ENCODE assay signal across 18 cellular contexts in genomic region chr10:100748251-100749058, GRCh38. TPM values are rescaled to one million over a fixed set of nuclear protein-coding genes. Genes with fewer than 3 reads are reported as not detected.
DNase-seq lines count a peak whose midpoint lies in the region; ATAC-seq and TF ChIP-seq lines count a peak whose summit lies in the region.
"Had no signal": no experiment of that assay in that cellular context is flagged by ENCODE, and none has a peak within 500 bp of the region (broad histone marks: within the 10 kb centered on the region; RNA-seq: fewer than 3 reads in every experiment).

No MANE protein-coding gene starts in this region.

- H3K4me3 Mint-ChIP-seq in CD4-positive, CD25-positive, alpha-beta regulatory T cell = peak overlapping the region in 3 of 4 donors; percentile 50 to 74 (median 70)
- H3K4me3 Mint-ChIP-seq: activated CD8-positive, alpha-beta T cell treated with anti-CD3 and anti-CD28 coated beads, Interleukin-2, amount 10 ng/mL, durations not matched to agents 7 days and 5 days had no signal

- no peaks in the 10 kb centered on the region for H3K36me3 ChIP-seq in CD4-positive, CD25-positive, alpha-beta regulatory T cell (ENCODE audit: control insufficient read depth, insufficient read depth, low read length)
- H3K36me3 ChIP-seq in effector memory CD4-positive, alpha-beta T cell (ENCODE audit: control insufficient read depth, insufficient read depth, low read length) = no peaks in the 10 kb centered on the region
- no peaks in the 10 kb centered on the region for H3K36me3 ChIP-seq in neural cell (ENCODE audit: insufficient read depth, low read length)
- H3K36me3 ChIP-seq: gastroesophageal sphincter, prostate gland had no signal

- WGBS in lower leg skin, 2 donors = 3 to 7% methylated on average over 19 to 39 of the region's 53 CpGs

- intact Hi-C loops in lower leg skin (cut with DNase I; ENCODE audit: low total_unique reads) = no loop called here

- in situ Hi-C loops in GM13977 (cut with MboI; ENCODE audit: low pct_unique_long_range_greater_than_20kb, low sequenced_read_pairs, unreplicated experiment) = loop anchor here (25.0 kb wide), 1 partner anchor 389 kb away; the partner anchor contains the start of gene TLX1

- no peak overlapping the region for H3K27ac ChIP-seq in CD4-positive, CD25-positive, alpha-beta regulatory T cell (ENCODE audit: insufficient read depth, low read length, poor library complexity, severe bottlenecking)
- H3K27ac ChIP-seq in effector memory CD4-positive, alpha-beta T cell (ENCODE audit: insufficient read depth, low read length, poor library complexity, severe bottlenecking) = no peak overlapping the region
- H3K27ac ChIP-seq in neural cell (ENCODE audit: low read length) = no peak overlapping the region
- H3K27ac ChIP-seq: C4-2B, gastroesophageal sphincter, prostate gland had no signal

- TF ChIP-seq CTCF in GM13977 (IDR thresholded peaks at IDR 0.05; ENCODE audit: extremely low read depth, insufficient read depth, missing control alignments) = no peak
- TF ChIP-seq CTCF in neural cell (IDR thresholded peaks at IDR 0.05; ENCODE audit: poor library complexity, severe bottlenecking) = no peak
- no peak for TF ChIP-seq CTCF in lower leg skin (IDR thresholded peaks at IDR 0.05)

- DNase-seq in CD4-positive, CD25-positive, alpha-beta regulatory T cell = no peak
- DNase-seq in GM13977 (ENCODE audit: low spot score) (peak; percentile 31), MV-4-11 (lab: John Stamatoyannopoulos, UW) (no peak), mucosa of gallbladder (ENCODE audit: low spot score) (no peak), dermis blood vessel endothelial cell (no peak), lower leg skin (ENCODE audit: low spot score in 2 of 2) (no peak)
- DNase-seq in effector memory CD4-positive, alpha-beta T cell = no peak
- DNase-seq: activated CD8-positive, alpha-beta T cell treated with anti-CD3 and anti-CD28 coated beads, Interleukin-2, amount 10 ng/mL, durations not matched to agents 7 days and 5 days; cortex of kidney; NCI-H2029; stimulated activated CD4-positive, alpha-beta T cell treated with anti-CD3 and anti-CD28 coated beads, Interleukin-4, amount 100 ng/mL, for 1 hour had no signal

- H3K27ac Mint-ChIP-seq in CD4-positive, CD25-positive, alpha-beta regulatory T cell = no peak overlapping the region
- H3K27ac Mint-ChIP-seq: activated CD8-positive, alpha-beta T cell treated with anti-CD3 and anti-CD28 coated beads, Interleukin-2, amount 10 ng/mL, durations not matched to agents 7 days and 5 days had no signal

- H3K27me3 Mint-ChIP-seq in CD4-positive, CD25-positive, alpha-beta regulatory T cell = peaks cover 83% of the 10 kb centered on the region

- H3F3A ChIP-seq in neural cell (ENCODE audit: insufficient read depth, low read length, poor library complexity, severe bottlenecking) = no peaks in the 10 kb centered on the region

- H3K9me3 ChIP-seq in CD4-positive, CD25-positive, alpha-beta regulatory T cell (ENCODE audit: control insufficient read depth in 2 of 2, low read length in 2 of 2) = no peaks in the 10 kb centered on the region
- no peaks in the 10 kb centered on the region for H3K9me3 ChIP-seq in effector memory CD4-positive, alpha-beta T cell (ENCODE audit: control insufficient read depth, low read length)
- H3K9me3 ChIP-seq in neural cell (ENCODE audit: low read length) = no peaks in the 10 kb centered on the region
- H3K9me3 ChIP-seq: gastroesophageal sphincter, prostate gland had no signal

- TF ChIP-seq POLR2A in lower leg skin (IDR thresholded peaks at IDR 0.05) = no peak

- no peak overlapping the region for H3K4me3 ChIP-seq in CD4-positive, CD25-positive, alpha-beta regulatory T cell (ENCODE audit: low read depth, low read length)
- peak overlapping the region; percentile 12 for H3K4me3 ChIP-seq in effector memory CD4-positive, alpha-beta T cell (ENCODE audit: insufficient read depth, low read depth, low read length, poor library complexity, severe bottlenecking)
- H3K4me3 ChIP-seq in neural cell (ENCODE audit: low read length) = peak overlapping the region; percentile 30
- no peak overlapping the region for H3K4me3 ChIP-seq in lower leg skin (ENCODE audit: low read depth, poor library complexity, severe bottlenecking)
- H3K4me3 ChIP-seq: K562, prostate gland had no signal

- peaks cover 31% of the 10 kb centered on the region for H3K27me3 ChIP-seq in CD4-positive, CD25-positive, alpha-beta regulatory T cell (ENCODE audit: control insufficient read depth, insufficient read depth, low read length)
- peaks cover 51% of the 10 kb centered on the region for H3K27me3 ChIP-seq in effector memory CD4-positive, alpha-beta T cell (replicated peaks; ENCODE audit: control insufficient read depth, insufficient read depth, low read length, poor library complexity, severe bottlenecking)
- peaks cover 100% of the 10 kb centered on the region for H3K27me3 ChIP-seq in neural cell (ENCODE audit: insufficient read depth, low read depth, low read length)

- no peak for TF ChIP-seq RAD21 in neural cell (conservative IDR thresholded peaks at IDR 0.05)

- no peak overlapping the region for H2AFZ ChIP-seq in neural cell (ENCODE audit: low read depth, low read length)

- H3K4me1 Mint-ChIP-seq in CD4-positive, CD25-positive, alpha-beta regulatory T cell = peaks cover 6 to 46% (median 14%) of the 10 kb centered on the region in 4 donors

- H3K36me3 Mint-ChIP-seq in CD4-positive, CD25-positive, alpha-beta regulatory T cell = peaks cover 4% of the 10 kb centered on the region

- no peaks in the 10 kb centered on the region for H3K9me2 ChIP-seq in neural cell (ENCODE audit: insufficient read depth, low read length)

- TF ChIP-seq EP300 in neural cell (conservative IDR thresholded peaks at IDR 0.05; ENCODE audit: poor library complexity, severe bottlenecking) = no peak

- H3K4me2 ChIP-seq in neural cell (ENCODE audit: low read length) = no peak overlapping the region

- no peak overlapping the region for H3K9ac ChIP-seq in neural cell (ENCODE audit: low read length)

- H3K79me2 ChIP-seq in neural cell (replicated peaks; ENCODE audit: insufficient read depth, low read length) = no peaks in the 10 kb centered on the region

- no peaks in the 10 kb centered on the region for H4K20me1 ChIP-seq in neural cell (ENCODE audit: insufficient read depth)

- peaks cover 0 to 8% (median 0%) of the 10 kb centered on the region in 7 donors for H3K9me3 Mint-ChIP-seq in CD4-positive, CD25-positive, alpha-beta regulatory T cell

- no peak for ATAC-seq in CD4-positive, CD25-positive, alpha-beta regulatory T cell (ENCODE audit: low read depth in 2 of 2)
- ATAC-seq: activated CD8-positive, alpha-beta T cell treated with anti-CD3 and anti-CD28 coated beads, Interleukin-2, amount 10 ng/mL, durations not matched to agents 7 days and 5 days; gastroesophageal sphincter; K562 had no signal

- H3K4me1 ChIP-seq in CD4-positive, CD25-positive, alpha-beta regulatory T cell (ENCODE audit: control insufficient read depth, insufficient read depth, low read length, poor library complexity, severe bottlenecking) = peaks cover 36% of the 10 kb centered on the region
- peaks cover 50% of the 10 kb centered on the region for H3K4me1 ChIP-seq in effector memory CD4-positive, alpha-beta T cell (ENCODE audit: control insufficient read depth, insufficient read depth, low read length, poor library complexity, severe bottlenecking)

TF ChIP-seq in neural cell, 6 proteins besides CTCF, POLR2A, EP300 and RAD21:
- TF ChIP-seq MXI1 (conservative IDR thresholded peaks at IDR 0.05; ENCODE audit: poor library complexity, severe bottlenecking) (no peak), EZH2 (IDR thresholded peaks at IDR 0.05; ENCODE audit: borderline replicate concordance, insufficient read depth, low read length, poor library complexity, severe bottlenecking) (peak; percentile 97)

RNA-seq across cellular contexts. Expression of gene PAX2, which starts 3.1 kb away (rescaled TPM):
- total RNA-seq in CD4-positive, CD25-positive, alpha-beta regulatory T cell = not detected
- polyA plus RNA-seq in CD4-positive, CD25-positive, alpha-beta regulatory T cell = under 1 TPM in 1 of 4 donors, not detected in 3; 0.08 TPM
- polyA plus RNA-seq in neural cell = not detected in 2 replicates
- not detected in 2 replicates for polyA minus RNA-seq in neural cell
- total RNA-seq in mucosa of gallbladder (not detected), dermis blood vessel endothelial cell (0.14 and 0.51 TPM in 2 replicates), lower leg skin (not detected)
- total RNA-seq: activated CD8-positive, alpha-beta T cell treated with anti-CD3 and anti-CD28 coated beads, Interleukin-2, amount 10 ng/mL, durations not matched to agents 7 days and 5 days; gastroesophageal sphincter; K562; liver; T-helper 1 cell treated with Interleukin-12 subunit alpha and Interleukin-12 subunit beta and Interleukin-4 antibody, amounts not matched to agents 30 ng/mL and 1 ng/mL, for 36 hours had no signal
- polyA plus RNA-seq: K562, liver had no signal

Comparison
In these comparisons a context has a peak if more than half of its experiments do, and no peak if none do; other contexts are left out.
1. H3K4me3 ChIP-seq: peak in effector memory CD4-positive, alpha-beta T cell (single experiment) and neural cell (single experiment); none in CD4-positive, CD25-positive, alpha-beta regulatory T cell (single experiment) and lower leg skin (single experiment).